Comparison of ENCODE assay signal across 8 cellular contexts in genomic region chr17:81346090-81346907, GRCh38. TPM values are rescaled to one million over a fixed set of nuclear protein-coding genes. Genes with fewer than 3 reads are reported as not detected.
DNase-seq lines count a peak whose midpoint lies in the region; ATAC-seq and TF ChIP-seq lines count a peak whose summit lies in the region.

No MANE protein-coding gene starts in this region.

- peaks cover 41% of the 10 kb centered on the region for H3K79me2 ChIP-seq in GM23248 (ENCODE audit: insufficient read depth)
- H3K79me2 ChIP-seq in Loucy (ENCODE audit: insufficient read depth, low read length): peaks cover 57% of the 10 kb centered on the region

- DNase-seq in DMS153 (lab: John Stamatoyannopoulos, UW): peak; percentile 93
- DNase-seq in GM23248: peak; percentile 99
- peak; percentile 99 for DNase-seq in RWPE2 (ENCODE audit: low spot score)
- DNase-seq in activated effector memory CD4-positive, alpha-beta T cell treated with Interleukin-2 at 50 U/mL for 16 hours: peak; percentile 86
- peak; percentile 96 for DNase-seq in fibroblast of pulmonary artery (ENCODE audit: low read depth)
- DNase-seq in stimulated activated naive CD4-positive, alpha-beta T cell treated with Interleukin-2 at 50 U/mL for 16 hours (lab: John Stamatoyannopoulos, UW): peak; percentile 95

- in situ Hi-C loops in GM23248 (cut with MboI): no loop called here

- 3 to 11% methylated on average over 22 to 58 of the region's 91 CpGs for WGBS in GM23248 (ENCODE audit: low coverage in 1 of 2, low lambda C conversion rate in 2 of 2, missing lambda C conversion rate in 2 of 2), 2 experiments

- H2AFZ ChIP-seq in GM23248: peak overlapping the region; percentile 73
- peak overlapping the region; percentile 45; the same call in 1 of the 2 replicates for H2AFZ ChIP-seq in Loucy (ENCODE audit: low read length)

- H3K9ac ChIP-seq in GM23248 (peak overlapping the region; percentile 78), Loucy (ENCODE audit: low read depth, low read length, poor library complexity, severe bottlenecking) (peak overlapping the region; percentile 90)

- peak overlapping the region; percentile 82 for H3K4me2 ChIP-seq in GM23248 (ENCODE audit: unreplicated experiment)
- H3K4me2 ChIP-seq in Loucy (ENCODE audit: low read depth, low read length, poor library complexity, severe bottlenecking): peak overlapping the region; percentile 93

- TF ChIP-seq CTCF in Loucy (conservative IDR thresholded peaks at IDR 0.05; ENCODE audit: low read length): no peak
- TF ChIP-seq CTCF in RWPE2 (IDR thresholded peaks at IDR 0.05; ENCODE audit: poor library complexity, severe bottlenecking): no peak
- no peak for TF ChIP-seq CTCF in fibroblast of pulmonary artery (IDR thresholded peaks at IDR 0.05; ENCODE audit: low read length, missing control alignments)
- no peak for TF ChIP-seq CTCF in nephron (IDR thresholded peaks at IDR 0.05; ENCODE audit: unreplicated experiment in 3 of 3)

- H3K27ac Mint-ChIP-seq in nephron: peak overlapping the region in 2 of 3 experiments; percentile 24 to 77

- H3K9me3 ChIP-seq in GM23248 (ENCODE audit: low read depth): no peaks in the 10 kb centered on the region
- no peaks in the 10 kb centered on the region for H3K9me3 ChIP-seq in Loucy (ENCODE audit: insufficient read depth, low read depth, low read length)
- H3K9me3 ChIP-seq in RWPE2 (ENCODE audit: severe bottlenecking): no peaks in the 10 kb centered on the region

- peak overlapping the region; percentile 83 to 85 (median 83) for H3K4me3 Mint-ChIP-seq in nephron

- H3K9me3 Mint-ChIP-seq in nephron: no peaks in the 10 kb centered on the region

- H3K36me3 ChIP-seq in GM23248 (ENCODE audit: low read depth): no peaks in the 10 kb centered on the region; the same call in 1 of the 2 replicates
- no peaks in the 10 kb centered on the region for H3K36me3 ChIP-seq in Loucy (ENCODE audit: insufficient read depth, low read length)
- peaks cover 5% of the 10 kb centered on the region; the same call in 1 of the 2 replicates for H3K36me3 ChIP-seq in RWPE2 (ENCODE audit: low read depth)

- H3K27me3 Mint-ChIP-seq in nephron (ENCODE audit: low read depth): no peaks in the 10 kb centered on the region

- H3F3A ChIP-seq in GM23248 (ENCODE audit: insufficient read depth) (peaks cover 9% of the 10 kb centered on the region; the same call in 1 of the 2 replicates), Loucy (ENCODE audit: low read depth) (no peaks in the 10 kb centered on the region)

- no peaks in the 10 kb centered on the region for H3K27me3 ChIP-seq in GM23248 (replicated peaks; ENCODE audit: insufficient read depth)
- peaks cover 21% of the 10 kb centered on the region for H3K27me3 ChIP-seq in Loucy (ENCODE audit: insufficient read depth, low read length, poor library complexity, severe bottlenecking)
- H3K27me3 ChIP-seq in RWPE2 (ENCODE audit: insufficient read depth, poor library complexity, severe bottlenecking): no peaks in the 10 kb centered on the region

- peaks cover 12% of the 10 kb centered on the region for H3K36me3 Mint-ChIP-seq in nephron (ENCODE audit: low read depth)

- peak overlapping the region; percentile 73 for H3K4me3 ChIP-seq in GM23248
- peak overlapping the region; percentile 88 for H3K4me3 ChIP-seq in Loucy (ENCODE audit: low read length, poor library complexity, severe bottlenecking)
- H3K4me3 ChIP-seq in RWPE2 (ENCODE audit: severe bottlenecking): peak overlapping the region; percentile 86
- H3K4me3 ChIP-seq in fibroblast of pulmonary artery (replicated peaks; ENCODE audit: low read depth, low read length): peak overlapping the region; percentile 62

- peaks cover 34% of the 10 kb centered on the region for H3K4me1 Mint-ChIP-seq in nephron

- H3K9me2 ChIP-seq in GM23248 (ENCODE audit: insufficient read depth) (no peaks in the 10 kb centered on the region), Loucy (replicated peaks; ENCODE audit: low read depth, low read length) (no peaks in the 10 kb centered on the region)

- H4K20me1 ChIP-seq in GM23248 (ENCODE audit: insufficient read depth): no peaks in the 10 kb centered on the region
- H4K20me1 ChIP-seq in Loucy (ENCODE audit: insufficient read depth, low read length, poor library complexity, severe bottlenecking): peaks cover 30% of the 10 kb centered on the region

- H3K4me1 ChIP-seq in GM23248 (ENCODE audit: insufficient read depth) (no peaks in the 10 kb centered on the region), Loucy (ENCODE audit: insufficient read depth, low read length, poor library complexity, severe bottlenecking) (peaks cover 20% of the 10 kb centered on the region), RWPE2 (ENCODE audit: insufficient read depth, poor library complexity, severe bottlenecking) (peaks cover 21% of the 10 kb centered on the region)

- H3K27ac ChIP-seq in GM23248: peak overlapping the region; percentile 92
- H3K27ac ChIP-seq in RWPE2 (ENCODE audit: poor library complexity, severe bottlenecking): peak overlapping the region; percentile 93

- ATAC-seq in RWPE2 (ENCODE audit: low read depth): peak; percentile 69

RNA-seq across cellular contexts. Expression of gene BAHCC1, which starts 49.0 kb away (rescaled TPM):
- 3.0 and 5.2 TPM in 2 replicates for total RNA-seq in GM23248 (2014; rRNA removed; shearing (Covaris generic))
- polyA plus RNA-seq in GM23248 (2016; fragmentation: Nextera tagmentation; extraction: Ambion mirVana): 0.91 and 1.3 TPM in 2 replicates

RNA-seq across cellular contexts. Expression of gene SLC38A10, which starts 51.2 kb away (rescaled TPM):
- 133 and 137 TPM in 2 replicates for total RNA-seq in GM23248 (2014; rRNA removed; shearing (Covaris generic))
- 58.6 and 61.8 TPM in 2 replicates for polyA plus RNA-seq in GM23248 (2016; fragmentation: Nextera tagmentation; extraction: Ambion mirVana)

Comparison
In these comparisons a context has a peak if more than half of its experiments do, and no peak if none do; other contexts are left out.
1. Peak in every context shown above with its lines: DNase-seq, ATAC-seq, H3K4me3 ChIP-seq and H3K27ac ChIP-seq.